Comparison of ENCODE assay signal across 16 cellular contexts in the genomic region with DNA sequence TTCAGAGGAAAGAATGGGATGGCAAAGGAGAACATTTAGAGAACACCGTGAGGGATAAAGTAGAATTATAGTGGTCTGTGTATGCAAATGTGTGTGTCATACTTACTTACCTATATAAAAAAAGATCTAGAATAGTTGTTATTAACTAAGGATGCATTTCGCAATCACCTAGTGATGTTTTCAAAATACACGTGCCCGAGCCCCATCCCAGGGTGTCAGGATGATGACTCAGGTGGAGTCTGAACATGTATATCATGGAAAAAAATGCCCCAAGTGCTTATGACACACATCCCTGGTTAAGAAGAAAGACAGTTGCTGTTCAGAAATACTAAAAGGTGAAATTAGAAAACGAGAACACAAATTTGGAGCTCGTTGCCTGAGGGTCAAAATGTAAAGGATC.
A peak's percentile ranks its signal among the peaks of the same experiment; 100 is the strongest.
DNase-seq lines count a peak whose midpoint lies in the region; ATAC-seq and TF ChIP-seq lines count a peak whose summit lies in the region.
"Had no signal": no experiment of that assay in that cellular context is flagged by ENCODE, and none has a peak within 500 bp of the region (broad histone marks: within the 10 kb centered on the region; RNA-seq: fewer than 3 reads in every experiment).

No MANE protein-coding gene starts in this region.

- peak; percentile 47 for ATAC-seq in activated CD4-positive, alpha-beta T cell treated with anti-CD3 and anti-CD28 coated beads for 36 hours
- ATAC-seq in omental fat pad (ENCODE audit: low FRiP score) (peak; percentile 57), GM18858 (IDR thresholded peaks at IDR 0.05; ENCODE audit: unreplicated experiment) (no peak)
- ATAC-seq: T-helper 17 cell had no signal

- TF ChIP-seq CTCF in choroid plexus epithelial cell (conservative IDR thresholded peaks at IDR 0.05; ENCODE audit: low read depth, low read length) (no peak), omental fat pad (IDR thresholded peaks at IDR 0.05) (no peak), spleen (IDR thresholded peaks at IDR 0.05 in 8 of 11, conservative IDR thresholded peaks at IDR 0.05 in 3 of 11) (no peak)

- H3K4me1 ChIP-seq in spleen, result peaks cover 0 to 5% (median 0%) of the 10 kb centered on the region in 6 donors

- peaks cover 0 to 2% (median 0%) of the 10 kb centered on the region in 8 donors for H3K9me3 ChIP-seq in spleen
- H3K9me3 ChIP-seq: right atrium auricular region, thyroid gland had no signal

- no peak overlapping the region for H3K4me3 Mint-ChIP-seq in activated CD4-positive, alpha-beta T cell treated with anti-CD3 and anti-CD28 coated beads for 36 hours
- no peak overlapping the region for H3K4me3 Mint-ChIP-seq in activated CD4-positive, alpha-beta T cell treated with anti-CD3 and anti-CD28 coated beads, Interleukin-2, amount 10 ng/mL, durations not matched to agents 24 days and 14 days
- H3K4me3 Mint-ChIP-seq: T-helper 17 cell had no signal

- POLR2A ChIA-PET in activated CD4-positive, alpha-beta T cell treated with anti-CD3 and anti-CD28 coated beads for 36 hours (lab: Charles Lee), result no interaction called here

- H3K9me3 Mint-ChIP-seq in activated CD4-positive, alpha-beta T cell treated with anti-CD3 and anti-CD28 coated beads for 36 hours (ENCODE audit: low read depth), result peaks cover 3% of the 10 kb centered on the region
- H3K9me3 Mint-ChIP-seq in activated CD4-positive, alpha-beta T cell treated with anti-CD3 and anti-CD28 coated beads, Interleukin-2, amount 10 ng/mL, durations not matched to agents 24 days and 14 days, result no peaks in the 10 kb centered on the region

- 78 to 91% (median 79%) methylated on average over 6 of the region's 6 CpGs for WGBS in spleen, 5 donors

- H3K27ac Mint-ChIP-seq in activated CD4-positive, alpha-beta T cell treated with anti-CD3 and anti-CD28 coated beads for 36 hours, result no peak overlapping the region
- H3K27ac Mint-ChIP-seq in activated CD4-positive, alpha-beta T cell treated with anti-CD3 and anti-CD28 coated beads, Interleukin-2, amount 10 ng/mL, durations not matched to agents 24 days and 14 days, result no peak overlapping the region
- H3K27ac Mint-ChIP-seq: T-helper 17 cell had no signal

- H3K36me3 ChIP-seq in spleen, result peaks cover 0 to 20% (median 0%) of the 10 kb centered on the region in 6 donors
- H3K36me3 ChIP-seq: right atrium auricular region, thyroid gland had no signal

- H3K36me3 Mint-ChIP-seq in activated CD4-positive, alpha-beta T cell treated with anti-CD3 and anti-CD28 coated beads for 36 hours (ENCODE audit: low read depth), result peaks cover 31% of the 10 kb centered on the region
- H3K36me3 Mint-ChIP-seq in activated CD4-positive, alpha-beta T cell treated with anti-CD3 and anti-CD28 coated beads, Interleukin-2, amount 10 ng/mL, durations not matched to agents 24 days and 14 days (ENCODE audit: low read depth), result peaks cover 28% of the 10 kb centered on the region

- TF ChIP-seq POLR2A in spleen (IDR thresholded peaks at IDR 0.05), result no peak

- TF ChIP-seq RAD21 in Ishikawa (IDR thresholded peaks at IDR 0.05; ENCODE audit: low read depth), result no peak

- intact Hi-C loops in activated CD4-positive, alpha-beta T cell treated with anti-CD3 and anti-CD28 coated beads for 36 hours (cut with DNase I, micrococcal nuclease), result no loop called here
- intact Hi-C loops in activated CD4-positive, alpha-beta T cell treated with anti-CD3 and anti-CD28 coated beads, Interleukin-2, amount 10 ng/mL, durations not matched to agents 24 days and 14 days (cut with micrococcal nuclease), result no loop called here
- intact Hi-C loops in spleen (cut with DNase I; ENCODE audit: low total_unique reads), result no loop called here

- peak; percentile 25 for DNase-seq in activated CD4-positive, alpha-beta T cell treated with anti-CD3 and anti-CD28 coated beads for 36 hours
- no peak for DNase-seq in activated CD4-positive, alpha-beta T cell treated with anti-CD3 and anti-CD28 coated beads, Interleukin-2, amount 10 ng/mL, durations not matched to agents 24 days and 14 days
- DNase-seq in choroid plexus epithelial cell (ENCODE audit: low read depth) (peak; percentile 94), omental fat pad (ENCODE audit: low spot score) (no peak), spleen (no peak), NCI-H1417 treated with DMSO at 0.1 percent for 48 hours (lab: John Stamatoyannopoulos, UW) (no peak)
- DNase-seq: activated CD4-positive, alpha-beta T cell treated with anti-CD3 and anti-CD28 coated beads, Interleukin-2, amount 50 U/mL, for 48 hours; amniotic stem cell; H7; Karpas-422; OCI-M1; T-helper 17 cell; thyroid gland had no signal

- no peak overlapping the region for H3K27ac ChIP-seq in spleen
- H3K27ac ChIP-seq: thyroid gland had no signal

- H3K27me3 Mint-ChIP-seq in activated CD4-positive, alpha-beta T cell treated with anti-CD3 and anti-CD28 coated beads for 36 hours, result no peaks in the 10 kb centered on the region
- H3K27me3 Mint-ChIP-seq in activated CD4-positive, alpha-beta T cell treated with anti-CD3 and anti-CD28 coated beads, Interleukin-2, amount 10 ng/mL, durations not matched to agents 24 days and 14 days, result no peaks in the 10 kb centered on the region
- H3K27me3 Mint-ChIP-seq: T-helper 17 cell had no signal

- TF ChIP-seq EP300 in Ishikawa (IDR thresholded peaks at IDR 0.05; ENCODE audit: borderline replicate concordance), result no peak

- H3K4me3 ChIP-seq in choroid plexus epithelial cell (ENCODE audit: low read depth, low read length), result no peak overlapping the region
- no peak overlapping the region for H3K4me3 ChIP-seq in spleen
- H3K4me3 ChIP-seq: right atrium auricular region, thyroid gland had no signal

- H3K4me1 Mint-ChIP-seq in activated CD4-positive, alpha-beta T cell treated with anti-CD3 and anti-CD28 coated beads for 36 hours, result peaks cover 26% of the 10 kb centered on the region
- peaks cover 12% of the 10 kb centered on the region for H3K4me1 Mint-ChIP-seq in activated CD4-positive, alpha-beta T cell treated with anti-CD3 and anti-CD28 coated beads, Interleukin-2, amount 10 ng/mL, durations not matched to agents 24 days and 14 days

- CTCF ChIA-PET in activated CD4-positive, alpha-beta T cell treated with anti-CD3 and anti-CD28 coated beads for 36 hours (lab: Charles Lee), result interaction anchor here (1.0 kb wide), 2 partner anchors 9 to 13 kb away, joined by 3 read pairs; no protein-coding TSS in a partner anchor

- no peaks in the 10 kb centered on the region for H3K27me3 ChIP-seq in spleen (replicated peaks in 1 of 7)
- H3K27me3 ChIP-seq: right atrium auricular region, thyroid gland had no signal

TF ChIP-seq in Ishikawa, 13 proteins besides CTCF, POLR2A, EP300 and RAD21:
- TF ChIP-seq NFIC (IDR thresholded peaks at IDR 0.05), result no peak
- peak; percentile 31; the same call in 1 of the 2 replicates for TF ChIP-seq CEBPB (IDR thresholded peaks at IDR 0.05)

Comparison
In these comparisons a context has a peak if more than half of its experiments do, and no peak if none do; other contexts are left out.
1. DNase-seq: peak in activated CD4-positive, alpha-beta T cell treated with anti-CD3 and anti-CD28 coated beads for 36 hours (single experiment) and choroid plexus epithelial cell (single experiment); none in activated CD4-positive, alpha-beta T cell treated with anti-CD3 and anti-CD28 coated beads, Interleukin-2, amount 10 ng/mL, durations not matched to agents 24 days and 14 days (single experiment), omental fat pad (single experiment), spleen (single experiment) and NCI-H1417 treated with DMSO at 0.1 percent for 48 hours (single experiment).